Comparison of ENCODE assay signal across 8 cellular contexts in genomic region chr14:91317381-91318313, GRCh38.
DNase-seq lines count a peak whose midpoint lies in the region; ATAC-seq and TF ChIP-seq lines count a peak whose summit lies in the region.

No MANE protein-coding gene starts in this region.

- H4K5ac ChIP-seq in H9 (ENCODE audit: insufficient read length, low read depth, low read length) = no peak overlapping the region

- H3K27ac ChIP-seq in H9 (ENCODE audit: insufficient read length, low read depth, low read length) (no peak overlapping the region), SU-DHL-6 (ENCODE audit: low read depth, low read length) (peak overlapping the region; percentile 45)

- H3K9me2 ChIP-seq in SU-DHL-6 (replicated peaks; ENCODE audit: insufficient read depth, low read length) = no peaks in the 10 kb centered on the region

- no peaks in the 10 kb centered on the region for H4K20me1 ChIP-seq in H9 (ENCODE audit: control insufficient read depth, insufficient read depth, insufficient read length)
- no peaks in the 10 kb centered on the region for H4K20me1 ChIP-seq in SU-DHL-6 (ENCODE audit: low read depth, low read length)

- no peaks in the 10 kb centered on the region for H3K23me2 ChIP-seq in H9 (ENCODE audit: insufficient read length, low read depth, low read length, poor library complexity, severe bottlenecking)

- H3K9me3 ChIP-seq in H9 (ENCODE audit: control insufficient read depth, low read depth, low read length) (peaks cover 20% of the 10 kb centered on the region), SU-DHL-6 (ENCODE audit: insufficient read depth, low read length) (no peaks in the 10 kb centered on the region)

- no peak overlapping the region for H3K9ac ChIP-seq in H9 (ENCODE audit: extremely low read depth, insufficient read length, low read length)
- H3K9ac ChIP-seq in SU-DHL-6 (ENCODE audit: low read length) = peak overlapping the region; percentile 3; the same call in 1 of the 2 replicates

- H3K56ac ChIP-seq in H9 (ENCODE audit: insufficient read length, low read depth, low read length) = no peak overlapping the region

- no peak overlapping the region; a peak in 1 of 5 replicates for H3K4me3 Mint-ChIP-seq in H9
- H3K4me3 Mint-ChIP-seq in activated naive CD8-positive, alpha-beta T cell = peak overlapping the region; percentile 76
- peak overlapping the region; percentile 56 for H3K4me3 Mint-ChIP-seq in stimulated activated effector memory CD8-positive, alpha-beta T cell treated with anti-CD3 and anti-CD28 coated beads, Interleukin-12 subunit alpha, Interleukin-12 subunit beta, amount 100 ng/mL, for 72 hours

- no peak overlapping the region for H3K14ac ChIP-seq in H9 (ENCODE audit: insufficient read depth, low read length)

- H2AFZ ChIP-seq in H9 (ENCODE audit: low read length) (no peak overlapping the region), SU-DHL-6 (ENCODE audit: low read depth, low read length, severe bottlenecking) (no peak overlapping the region)

- peak; percentile 71 for ATAC-seq in stimulated activated effector memory CD8-positive, alpha-beta T cell treated with anti-CD3 and anti-CD28 coated beads, Interleukin-12 subunit alpha, Interleukin-12 subunit beta, amount 100 ng/mL, for 72 hours
- no peak for ATAC-seq in HG03460 (IDR thresholded peaks at IDR 0.05; ENCODE audit: unreplicated experiment)

- H3K79me1 ChIP-seq in H9 (ENCODE audit: insufficient read depth, low read depth, low read length, poor library complexity, severe bottlenecking) = no peaks in the 10 kb centered on the region

- DNase-seq in H9 = no peak
- peak; percentile 23 for DNase-seq in left kidney (ENCODE audit: low read depth, low spot score)
- peak; percentile 54 to 87 for DNase-seq in stimulated activated effector memory CD8-positive, alpha-beta T cell treated with anti-CD3 and anti-CD28 coated beads, Interleukin-12 subunit alpha, Interleukin-12 subunit beta, amount 100 ng/mL, for 72 hours (ENCODE audit: low spot score in 2 of 2)
- no peak for DNase-seq in pons (ENCODE audit: low spot score)
- DNase-seq in SW 1271 (lab: John Stamatoyannopoulos, UW) = no peak

- no peak overlapping the region for H2BK120ac ChIP-seq in H9 (ENCODE audit: low read depth, low read length, poor library complexity, severe bottlenecking)

- no peaks in the 10 kb centered on the region for H3F3A ChIP-seq in SU-DHL-6 (ENCODE audit: insufficient read depth)

- no peak overlapping the region for H3T11ph ChIP-seq in H9 (ENCODE audit: low read length)

- no peak overlapping the region for H3K4ac ChIP-seq in H9 (ENCODE audit: low read depth, low read length)

- H3K4me1 Mint-ChIP-seq in H9 = no peaks in the 10 kb centered on the region
- H3K4me1 Mint-ChIP-seq in activated naive CD8-positive, alpha-beta T cell (ENCODE audit: low read depth) = peaks cover 73% of the 10 kb centered on the region
- H3K4me1 Mint-ChIP-seq in stimulated activated effector memory CD8-positive, alpha-beta T cell treated with anti-CD3 and anti-CD28 coated beads, Interleukin-12 subunit alpha, Interleukin-12 subunit beta, amount 100 ng/mL, for 72 hours = peaks cover 88% of the 10 kb centered on the region

- H3K36me3 ChIP-seq in SU-DHL-6 (ENCODE audit: low read length) = peaks cover 14% of the 10 kb centered on the region; the same call in 1 of the 2 replicates

- H3K27ac Mint-ChIP-seq in H9 = no peak overlapping the region; a peak in 1 of 7 replicates
- peak overlapping the region; percentile 98 for H3K27ac Mint-ChIP-seq in activated naive CD8-positive, alpha-beta T cell
- H3K27ac Mint-ChIP-seq in stimulated activated effector memory CD8-positive, alpha-beta T cell treated with anti-CD3 and anti-CD28 coated beads, Interleukin-12 subunit alpha, Interleukin-12 subunit beta, amount 100 ng/mL, for 72 hours = peak overlapping the region; percentile 87

- H4K91ac ChIP-seq in H9 (ENCODE audit: insufficient read length, low read depth, low read length) = no peak overlapping the region

- H3K36me3 Mint-ChIP-seq in H9 (ENCODE audit: insufficient read depth in 1 of 3, low read depth in 3 of 3) = peaks cover 62 to 91% (median 79%) of the 10 kb centered on the region in 3 experiments
- H3K36me3 Mint-ChIP-seq in activated naive CD8-positive, alpha-beta T cell = peaks cover 9% of the 10 kb centered on the region
- H3K36me3 Mint-ChIP-seq in stimulated activated effector memory CD8-positive, alpha-beta T cell treated with anti-CD3 and anti-CD28 coated beads, Interleukin-12 subunit alpha, Interleukin-12 subunit beta, amount 100 ng/mL, for 72 hours = peaks cover 100% of the 10 kb centered on the region

- no peak overlapping the region for H2BK15ac ChIP-seq in H9 (ENCODE audit: low read depth, low read length)

- H3K27me3 ChIP-seq in H9 (ENCODE audit: insufficient read depth, low read length) (no peaks in the 10 kb centered on the region), SU-DHL-6 (ENCODE audit: low read length) (no peaks in the 10 kb centered on the region)

- no peak overlapping the region for H2AK5ac ChIP-seq in H9 (ENCODE audit: insufficient read length, low read length)

- TF ChIP-seq CTCF in H9 (conservative IDR thresholded peaks at IDR 0.05) (0 out of 3 replicates have a peak, but pooled peaks have one; percentile 12), SU-DHL-6 (IDR thresholded peaks at IDR 0.05; ENCODE audit: insufficient read depth, low read length, poor library complexity, severe bottlenecking) (no peak)

- no peaks in the 10 kb centered on the region; the same call in 1 of the 2 replicates for H3K27me3 Mint-ChIP-seq in H9 (ENCODE audit: low read depth)
- H3K27me3 Mint-ChIP-seq in activated naive CD8-positive, alpha-beta T cell = no peaks in the 10 kb centered on the region

- H3K23ac ChIP-seq in H9 (ENCODE audit: insufficient read length, low read depth, low read length) = no peak overlapping the region

- H3K18ac ChIP-seq in H9 (ENCODE audit: insufficient read length, low read depth, low read length) = no peak overlapping the region

- no peak overlapping the region for H2BK20ac ChIP-seq in H9 (ENCODE audit: low read depth, low read length, poor library complexity, severe bottlenecking)

- H3K4me2 ChIP-seq in H9 (ENCODE audit: insufficient read depth, insufficient read length, low read length) (no peak overlapping the region), SU-DHL-6 (ENCODE audit: low read depth, low read length, poor library complexity, severe bottlenecking) (peak overlapping the region; percentile 14)

- H3K79me2 ChIP-seq in H9 (ENCODE audit: insufficient read depth, low read length) (no peaks in the 10 kb centered on the region), SU-DHL-6 (ENCODE audit: insufficient read depth, low read length) (peaks cover 15% of the 10 kb centered on the region; the same call in 1 of the 2 replicates)

- H3K4me3 ChIP-seq in SU-DHL-6 (ENCODE audit: insufficient read depth, low read length, poor library complexity, severe bottlenecking) = no peak overlapping the region

- H2BK12ac ChIP-seq in H9 (ENCODE audit: insufficient read length, low read depth, low read length) = no peak overlapping the region

- H4K8ac ChIP-seq in H9 (replicated peaks; ENCODE audit: insufficient read length, low read depth, low read length) = no peak overlapping the region

- H3K4me1 ChIP-seq in H9 (ENCODE audit: insufficient read depth, low read length) = no peaks in the 10 kb centered on the region

- peaks cover 22 to 33% of the 10 kb centered on the region in 2 experiments for H3K9me3 Mint-ChIP-seq in H9
- no peaks in the 10 kb centered on the region for H3K9me3 Mint-ChIP-seq in activated naive CD8-positive, alpha-beta T cell (ENCODE audit: low read depth)
- H3K9me3 Mint-ChIP-seq in stimulated activated effector memory CD8-positive, alpha-beta T cell treated with anti-CD3 and anti-CD28 coated beads, Interleukin-12 subunit alpha, Interleukin-12 subunit beta, amount 100 ng/mL, for 72 hours = no peaks in the 10 kb centered on the region

- WGBS in H9 (ENCODE audit: extremely low coverage, insufficient read length, low lambda C conversion rate) = no CpG with 5 or more reads among the region's 22 CpGs

- H2BK5ac ChIP-seq in H9 (ENCODE audit: insufficient read length, low read length) = no peak overlapping the region

Comparison
In these comparisons a context has a peak if more than half of its experiments do, and no peak if none do; other contexts are left out.
1. DNase-seq: peak in left kidney (single experiment) and stimulated activated effector memory CD8-positive, alpha-beta T cell treated with anti-CD3 and anti-CD28 coated beads, Interleukin-12 subunit alpha, Interleukin-12 subunit beta, amount 100 ng/mL, for 72 hours (2 of 2); none in H9 (single experiment), pons (single experiment) and SW 1271 (0 of 2).
2. H3K27ac Mint-ChIP-seq: peak in activated naive CD8-positive, alpha-beta T cell (single experiment) and stimulated activated effector memory CD8-positive, alpha-beta T cell treated with anti-CD3 and anti-CD28 coated beads, Interleukin-12 subunit alpha, Interleukin-12 subunit beta, amount 100 ng/mL, for 72 hours (single experiment); none in H9 (0 of 3).
3. H3K4me3 Mint-ChIP-seq: peak in activated naive CD8-positive, alpha-beta T cell (single experiment) and stimulated activated effector memory CD8-positive, alpha-beta T cell treated with anti-CD3 and anti-CD28 coated beads, Interleukin-12 subunit alpha, Interleukin-12 subunit beta, amount 100 ng/mL, for 72 hours (single experiment); none in H9 (0 of 2).